In genomic region chr20:6838181-6838826, GRCh38 we compare ENCODE assay signal across 11 cellular contexts.
A peak's percentile ranks its signal among the peaks of the same experiment; 100 is the strongest.
DNase-seq lines count a peak whose midpoint lies in the region; ATAC-seq, FAIRE-seq and TF ChIP-seq lines count a peak whose summit lies in the region.
"Had no signal": no experiment of that assay in that cellular context is flagged by ENCODE, and none has a peak within 500 bp of the region (broad histone marks: within the 10 kb centered on the region; RNA-seq: fewer than 3 reads in every experiment).

No MANE protein-coding gene starts in this region.

- no peak overlapping the region for H3K4me3 Mint-ChIP-seq in natural killer cell treated with Interleukin-12 subunit alpha and Interleukin-12 subunit beta and Interleukin-15 and Interleukin-18, amount 100 ng/mL, for 72 hours
- H3K4me3 Mint-ChIP-seq: naive thymus-derived CD8-positive, alpha-beta T cell had no signal

- FAIRE-seq in kidney (lab: Jason Lieb, UNC): no peak

- no peak overlapping the region for H3K27ac ChIP-seq in kidney (ENCODE audit: low read depth in 2 of 2, low read length in 2 of 2)

- no peak overlapping the region for H3K9ac ChIP-seq in kidney (ENCODE audit: low read length in 2 of 2)
- H3K9ac ChIP-seq: SK-N-SH had no signal

- no peaks in the 10 kb centered on the region for H3K4me1 Mint-ChIP-seq in natural killer cell treated with Interleukin-12 subunit alpha and Interleukin-12 subunit beta and Interleukin-15 and Interleukin-18, amount 100 ng/mL, for 72 hours (ENCODE audit: low read depth in 2 of 2)
- H3K4me1 Mint-ChIP-seq: naive thymus-derived CD8-positive, alpha-beta T cell had no signal

- H3K9me3 ChIP-seq in kidney (ENCODE audit: control insufficient read depth in 1 of 2, low read length in 2 of 2): no peaks in the 10 kb centered on the region
- H3K9me3 ChIP-seq: SK-N-SH had no signal

- H3K27ac Mint-ChIP-seq in natural killer cell treated with Interleukin-12 subunit alpha and Interleukin-12 subunit beta and Interleukin-15 and Interleukin-18, amount 100 ng/mL, for 72 hours: no peak overlapping the region
- H3K27ac Mint-ChIP-seq: naive thymus-derived CD8-positive, alpha-beta T cell had no signal

- DNase-seq in NCI-H748 treated with DMSO at 0.1 percent for 48 hours (lab: John Stamatoyannopoulos, UW) (peak; percentile 92), kidney (peak; percentile 54), CD1c-positive myeloid dendritic cell (ENCODE audit: extremely low spot score) (no peak), NCI-H524 treated with DMSO at 0.1 percent for 48 hours (lab: John Stamatoyannopoulos, UW) (no peak)
- DNase-seq in stimulated activated naive CD4-positive, alpha-beta T cell (lab: John Stamatoyannopoulos, UW): no peak
- no peak for DNase-seq in natural killer cell treated with Interleukin-12 subunit alpha and Interleukin-12 subunit beta and Interleukin-15 and Interleukin-18, amount 100 ng/mL, for 72 hours (ENCODE audit: low spot score)
- DNase-seq: C1 segment of cervical spinal cord; naive thymus-derived CD8-positive, alpha-beta T cell; SK-N-SH had no signal

- H3K4me3 ChIP-seq in kidney (ENCODE audit: low read length in 2 of 2): no peak overlapping the region

- H3K9me3 Mint-ChIP-seq in natural killer cell treated with Interleukin-12 subunit alpha and Interleukin-12 subunit beta and Interleukin-15 and Interleukin-18, amount 100 ng/mL, for 72 hours: no peaks in the 10 kb centered on the region

- ATAC-seq in GM18868 (IDR thresholded peaks at IDR 0.05; ENCODE audit: unreplicated experiment) (peak; percentile 91), HG03066 (IDR thresholded peaks at IDR 0.05; ENCODE audit: low read depth, unreplicated experiment) (peak; percentile 77)
- ATAC-seq in natural killer cell treated with Interleukin-12 subunit alpha and Interleukin-12 subunit beta and Interleukin-15 and Interleukin-18, amount 100 ng/mL, for 72 hours: no peak
- ATAC-seq: naive thymus-derived CD8-positive, alpha-beta T cell had no signal

- no peaks in the 10 kb centered on the region for H3K36me3 ChIP-seq in kidney (ENCODE audit: control insufficient read depth in 1 of 2, insufficient read depth in 2 of 2, low read length in 2 of 2)

- intact Hi-C loops in kidney (cut with DNase I): no loop called here

- no peaks in the 10 kb centered on the region for H3K36me3 Mint-ChIP-seq in natural killer cell treated with Interleukin-12 subunit alpha and Interleukin-12 subunit beta and Interleukin-15 and Interleukin-18, amount 100 ng/mL, for 72 hours
- H3K36me3 Mint-ChIP-seq: naive thymus-derived CD8-positive, alpha-beta T cell had no signal

- TF ChIP-seq CTCF in kidney (IDR thresholded peaks at IDR 0.05; ENCODE audit: borderline replicate concordance, extremely low read depth, insufficient read depth): no peak

- no peaks in the 10 kb centered on the region for H3K27me3 Mint-ChIP-seq in natural killer cell treated with Interleukin-12 subunit alpha and Interleukin-12 subunit beta and Interleukin-15 and Interleukin-18, amount 100 ng/mL, for 72 hours

- no peaks in the 10 kb centered on the region for H3K4me1 ChIP-seq in kidney (ENCODE audit: control insufficient read depth in 1 of 2, insufficient read depth in 1 of 2, low read depth in 1 of 2, low read length in 2 of 2)

Comparison
In these comparisons a context has a peak if more than half of its experiments do, and no peak if none do; other contexts are left out.
1. ATAC-seq: peak in GM18868 (single experiment) and HG03066 (single experiment); none in natural killer cell treated with Interleukin-12 subunit alpha and Interleukin-12 subunit beta and Interleukin-15 and Interleukin-18, amount 100 ng/mL, for 72 hours (0 of 2).
2. DNase-seq: peak in NCI-H748 treated with DMSO at 0.1 percent for 48 hours (single experiment) and kidney (single experiment); none in CD1c-positive myeloid dendritic cell (single experiment), stimulated activated naive CD4-positive, alpha-beta T cell (0 of 6), NCI-H524 treated with DMSO at 0.1 percent for 48 hours (single experiment) and natural killer cell treated with Interleukin-12 subunit alpha and Interleukin-12 subunit beta and Interleukin-15 and Interleukin-18, amount 100 ng/mL, for 72 hours (single experiment).